Comparison of ENCODE assay signal across 24 cellular contexts in the genomic region with DNA sequence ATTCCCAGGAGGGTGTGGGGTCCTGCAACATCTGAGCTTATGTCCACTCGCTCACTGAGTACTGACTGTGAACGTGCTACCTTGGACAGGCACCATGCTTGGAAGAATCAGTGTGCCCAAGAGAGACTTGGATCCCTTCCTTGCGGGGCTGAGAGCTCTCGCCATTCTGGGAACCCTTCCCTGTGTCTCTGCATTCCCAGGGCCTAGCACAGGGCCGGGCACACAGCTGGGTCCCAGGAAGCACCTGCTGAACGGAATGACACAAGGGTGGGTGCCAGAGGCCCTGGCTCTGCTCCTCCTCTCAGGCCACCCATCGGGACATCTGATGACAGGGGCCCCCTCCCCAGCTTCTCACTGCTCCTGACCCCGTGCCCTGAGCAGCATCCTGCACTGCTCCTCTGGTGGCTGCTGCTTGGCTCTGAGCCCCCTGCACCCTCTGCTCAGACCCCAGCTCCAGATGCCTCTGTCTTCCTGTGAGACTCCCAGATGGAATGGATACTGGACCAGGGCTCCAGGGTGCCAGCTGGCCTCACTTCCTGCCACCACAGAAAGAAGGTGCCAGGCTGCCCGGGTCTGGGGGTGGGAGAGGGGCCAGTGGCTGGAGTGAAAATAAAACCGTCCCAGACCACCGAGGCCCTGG.
"Had no signal": no experiment of that assay in that cellular context is flagged by ENCODE, and none has a peak within 500 bp of the region (broad histone marks: within the 10 kb centered on the region; RNA-seq: fewer than 3 reads in every experiment).

No MANE protein-coding gene starts in this region.

- H3K4me1 Mint-ChIP-seq: activated B cell treated with CpG ODN at 0.5 μM for 24 hours; activated naive CD4-positive, alpha-beta T cell treated with anti-CD3 and anti-CD28 coated beads, Interleukin-2, amount 50 U/mL, for 24 hours; activated naive CD8-positive, alpha-beta T cell treated with anti-CD3 and anti-CD28 coated beads, Interleukin-2, amount 50 U/mL, for 24 hours; central memory CD8-positive, alpha-beta T cell; stimulated activated naive B cell treated with anti-CD40 and anti-IgM and Interleukin-4, amounts not matched to agents 10 μg/mL and 1 μg/mL and 100 μg/mL, for 72 hours had no signal

- H3K4me3 ChIP-seq: gastroesophageal sphincter, hepatocyte, right atrium auricular region, stomach, transverse colon had no signal

- H3K27ac Mint-ChIP-seq: activated B cell treated with CpG ODN at 0.5 μM for 24 hours; activated CD8-positive, alpha-beta T cell treated with anti-CD3 and anti-CD28 coated beads for 36 hours; activated naive CD4-positive, alpha-beta T cell treated with anti-CD3 and anti-CD28 coated beads, Interleukin-2, amount 50 U/mL, for 24 hours; activated naive CD8-positive, alpha-beta T cell treated with anti-CD3 and anti-CD28 coated beads, Interleukin-2, amount 50 U/mL, for 24 hours; activated T-helper 2 cell treated with anti-CD3 and anti-CD28 coated beads, Interferon-gamma antibody, Interleukin-2, Interleukin-4, amounts not matched to agents 10 μg/mL and 5 μg/mL and 100 μg/mL, durations not matched to agents 14 hours and 24 hours and 36 hours; naive thymus-derived CD4-positive, alpha-beta T cell; stimulated activated naive B cell treated with anti-CD40 and anti-IgM and Interleukin-4, amounts not matched to agents 10 μg/mL and 1 μg/mL and 100 μg/mL, for 72 hours; T-helper 2 cell treated with Interferon-gamma antibody and Interleukin-4, amounts not matched to agents 5 μg/mL and 100 μg/mL, for 36 hours had no signal

- ATAC-seq: activated CD8-positive, alpha-beta T cell treated with anti-CD3 and anti-CD28 coated beads for 36 hours; activated naive CD8-positive, alpha-beta T cell treated with anti-CD3 and anti-CD28 coated beads, Interleukin-2, amount 50 U/mL, for 24 hours; gastroesophageal sphincter; naive thymus-derived CD4-positive, alpha-beta T cell; stimulated activated naive B cell treated with anti-CD40 and anti-IgM and Interleukin-4, amounts not matched to agents 10 μg/mL and 1 μg/mL and 100 μg/mL, for 72 hours had no signal

- H3K27me3 ChIP-seq: gastroesophageal sphincter, hepatocyte, right atrium auricular region, stomach, transverse colon had no signal

- H3K4me3 Mint-ChIP-seq: activated B cell treated with CpG ODN at 0.5 μM for 24 hours; activated CD8-positive, alpha-beta T cell treated with anti-CD3 and anti-CD28 coated beads for 36 hours; activated naive CD4-positive, alpha-beta T cell treated with anti-CD3 and anti-CD28 coated beads, Interleukin-2, amount 50 U/mL, for 24 hours; activated naive CD8-positive, alpha-beta T cell treated with anti-CD3 and anti-CD28 coated beads, Interleukin-2, amount 50 U/mL, for 24 hours; central memory CD8-positive, alpha-beta T cell; naive thymus-derived CD4-positive, alpha-beta T cell; stimulated activated naive B cell treated with anti-CD40 and anti-IgM and Interleukin-4, amounts not matched to agents 10 μg/mL and 1 μg/mL and 100 μg/mL, for 72 hours; T-helper 2 cell treated with Interferon-gamma antibody and Interleukin-4, amounts not matched to agents 5 μg/mL and 100 μg/mL, for 36 hours had no signal

- H3K36me3 Mint-ChIP-seq: activated naive CD4-positive, alpha-beta T cell treated with anti-CD3 and anti-CD28 coated beads, Interleukin-2, amount 50 U/mL, for 24 hours had no signal

- H3K27ac ChIP-seq: hepatocyte, right atrium auricular region had no signal

- H3K9me3 Mint-ChIP-seq: activated B cell treated with CpG ODN at 0.5 μM for 24 hours; activated CD8-positive, alpha-beta T cell treated with anti-CD3 and anti-CD28 coated beads for 36 hours; activated naive CD4-positive, alpha-beta T cell treated with anti-CD3 and anti-CD28 coated beads, Interleukin-2, amount 50 U/mL, for 24 hours; activated naive CD8-positive, alpha-beta T cell treated with anti-CD3 and anti-CD28 coated beads, Interleukin-2, amount 50 U/mL, for 24 hours; activated T-helper 2 cell treated with anti-CD3 and anti-CD28 coated beads, Interferon-gamma antibody, Interleukin-2, Interleukin-4, amounts not matched to agents 10 μg/mL and 5 μg/mL and 100 μg/mL, durations not matched to agents 14 hours and 24 hours and 36 hours; central memory CD8-positive, alpha-beta T cell; naive thymus-derived CD4-positive, alpha-beta T cell; stimulated activated naive B cell treated with anti-CD40 and anti-IgM and Interleukin-4, amounts not matched to agents 10 μg/mL and 1 μg/mL and 100 μg/mL, for 72 hours; T-helper 2 cell treated with Interferon-gamma antibody and Interleukin-4, amounts not matched to agents 5 μg/mL and 100 μg/mL, for 36 hours had no signal

- DNase-seq: activated B cell treated with CpG ODN at 0.5 μM for 24 hours; activated CD4-positive, alpha-beta T cell treated with anti-CD3 and anti-CD28 coated beads, Interleukin-2, amount 50 U/mL, for 1 hour; activated CD8-positive, alpha-beta T cell treated with anti-CD3 and anti-CD28 coated beads for 36 hours; activated naive CD8-positive, alpha-beta T cell treated with anti-CD3 and anti-CD28 coated beads, Interleukin-2, amount 50 U/mL, for 24 hours; activated T-cell treated with anti-CD3 and anti-CD28 coated beads, Interleukin-2, amount 50 U/mL, for 48 hours; amygdala; effector memory CD4-positive, alpha-beta T cell; islet precursor cell; midbrain; naive thymus-derived CD4-positive, alpha-beta T cell; occipital lobe; stimulated activated CD4-positive, alpha-beta T cell treated with anti-CD3 and anti-CD28 coated beads, Interleukin-15, amount 100 ng/mL, for 24 hours; stimulated activated CD4-positive, alpha-beta T cell treated with anti-CD3 and anti-CD28 coated beads, Interleukin-2, amount 100 ng/mL, for 24 hours; stimulated activated naive B cell treated with anti-CD40 and anti-IgM and Interleukin-4, amounts not matched to agents 10 μg/mL and 1 μg/mL and 100 μg/mL, for 72 hours; stomach; T-helper 1 cell; transverse colon had no signal

- H3K9me3 ChIP-seq: gastroesophageal sphincter, right atrium auricular region, stomach, transverse colon had no signal

- H3K27me3 Mint-ChIP-seq: activated B cell treated with CpG ODN at 0.5 μM for 24 hours; activated CD8-positive, alpha-beta T cell treated with anti-CD3 and anti-CD28 coated beads for 36 hours; activated naive CD4-positive, alpha-beta T cell treated with anti-CD3 and anti-CD28 coated beads, Interleukin-2, amount 50 U/mL, for 24 hours; activated naive CD8-positive, alpha-beta T cell treated with anti-CD3 and anti-CD28 coated beads, Interleukin-2, amount 50 U/mL, for 24 hours; central memory CD8-positive, alpha-beta T cell; naive thymus-derived CD4-positive, alpha-beta T cell; stimulated activated naive B cell treated with anti-CD40 and anti-IgM and Interleukin-4, amounts not matched to agents 10 μg/mL and 1 μg/mL and 100 μg/mL, for 72 hours had no signal
